26 cellular contexts compared by ENCODE assay signal in genomic region chr17:37834168-37834567, GRCh38.
"Had no signal": no experiment of that assay in that cellular context is flagged by ENCODE, and none has a peak within 500 bp of the region (broad histone marks: within the 10 kb centered on the region; RNA-seq: fewer than 3 reads in every experiment).

No MANE protein-coding gene starts in this region.

- H3K4me1 Mint-ChIP-seq: activated T-helper 17 cell treated with anti-CD3 and anti-CD28 coated beads, Interleukin-2, amount 50 U/mL, for 72 hours; T-cell had no signal

- DNase-seq: activated B cell treated with CpG ODN at 0.5 μM for 24 hours; activated CD4-positive, alpha-beta T cell treated with anti-CD3 and anti-CD28 coated beads for 1 hour; activated CD4-positive, alpha-beta T cell treated with anti-CD3 and anti-CD28 coated beads, Interleukin-2, amount 50 U/mL, for 1 hour; activated CD8-positive, alpha-beta T cell treated with anti-CD3 and anti-CD28 coated beads, Interleukin-2, amount 10 ng/mL, durations not matched to agents 7 days and 5 days; activated gamma-delta T cell treated with Interleukin-2 at 50 U/mL for 16 hours; activated naive CD4-positive, alpha-beta T cell treated with anti-CD3 and anti-CD28 coated beads, Interleukin-2, amount 10 ng/mL, durations not matched to agents 7 days and 5 days; activated T-cell treated with anti-CD3 and anti-CD28 coated beads, Interleukin-2, amount 50 U/mL, for 4 hours; aorta; central memory CD4-positive, alpha-beta T cell; NCI-H1092; NCI-H1417; NCI-H1694; NCI-H2029; NCI-H2107; NCI-H2171 treated with DMSO at 0.1 percent for 48 hours; NCI-H226; NCI-H510A; NCI-H526 treated with DMSO at 0.1 percent for 48 hours; SIG-M5; T-cell; T1000 had no signal

- H3K9me3 Mint-ChIP-seq: activated B cell treated with CpG ODN at 0.5 μM for 24 hours; activated naive CD4-positive, alpha-beta T cell treated with anti-CD3 and anti-CD28 coated beads, Interleukin-2, amount 10 ng/mL, durations not matched to agents 7 days and 5 days; activated T-cell treated with anti-CD3 and anti-CD28 coated beads, Interleukin-2, amount 50 U/mL, for 4 hours; activated T-helper 17 cell treated with anti-CD3 and anti-CD28 coated beads, Interleukin-2, amount 50 U/mL, for 72 hours; T-cell had no signal

- H3K4me2 ChIP-seq: KMS-11 had no signal

- FAIRE-seq: bronchial epithelial cell, TTC549 had no signal

- ATAC-seq: activated T-cell treated with anti-CD3 and anti-CD28 coated beads, Interleukin-2, amount 50 U/mL, for 4 hours; activated T-helper 17 cell treated with anti-CD3 and anti-CD28 coated beads, Interleukin-2, amount 50 U/mL, for 72 hours had no signal

- H3K9ac ChIP-seq: KMS-11 had no signal

- H3K4me3 Mint-ChIP-seq: activated B cell treated with CpG ODN at 0.5 μM for 24 hours; activated CD8-positive, alpha-beta T cell treated with anti-CD3 and anti-CD28 coated beads, Interleukin-2, amount 10 ng/mL, durations not matched to agents 7 days and 5 days; activated naive CD4-positive, alpha-beta T cell treated with anti-CD3 and anti-CD28 coated beads, Interleukin-2, amount 10 ng/mL, durations not matched to agents 7 days and 5 days; activated T-cell treated with anti-CD3 and anti-CD28 coated beads, Interleukin-2, amount 50 U/mL, for 4 hours; activated T-helper 17 cell treated with anti-CD3 and anti-CD28 coated beads, Interleukin-2, amount 50 U/mL, for 72 hours; T-cell had no signal

- H3K27ac Mint-ChIP-seq: activated B cell treated with CpG ODN at 0.5 μM for 24 hours; activated CD8-positive, alpha-beta T cell treated with anti-CD3 and anti-CD28 coated beads, Interleukin-2, amount 10 ng/mL, durations not matched to agents 7 days and 5 days; activated naive CD4-positive, alpha-beta T cell treated with anti-CD3 and anti-CD28 coated beads, Interleukin-2, amount 10 ng/mL, durations not matched to agents 7 days and 5 days; activated T-helper 17 cell treated with anti-CD3 and anti-CD28 coated beads, Interleukin-2, amount 50 U/mL, for 72 hours; T-cell had no signal

- H3K4me3 ChIP-seq: SK-N-MC had no signal

- H3K36me3 Mint-ChIP-seq: activated naive CD4-positive, alpha-beta T cell treated with anti-CD3 and anti-CD28 coated beads, Interleukin-2, amount 10 ng/mL, durations not matched to agents 7 days and 5 days; T-cell had no signal

- H3K27ac ChIP-seq: KMS-11, SK-N-MC had no signal
